Comparison of ENCODE assay signal across 29 cellular contexts in genomic region chr9:113246928-113247327, GRCh38. TPM values are rescaled to one million over a fixed set of nuclear protein-coding genes. Genes with fewer than 3 reads are reported as not detected.
"Had no signal": no experiment of that assay in that cellular context is flagged by ENCODE, and none has a peak within 500 bp of the region (broad histone marks: within the 10 kb centered on the region; RNA-seq: fewer than 3 reads in every experiment).

No MANE protein-coding gene starts in this region.

- H3K9ac ChIP-seq: neural progenitor cell, parathyroid adenoma had no signal

- H3K4me3 ChIP-seq: esophagus muscularis mucosa, lower lobe of right lung, neural progenitor cell, psoas muscle, sigmoid colon, stomach, thyroid gland, upper lobe of left lung, vagina had no signal

- H3K4me1 ChIP-seq: esophagus muscularis mucosa, neural progenitor cell, parathyroid adenoma, psoas muscle, sigmoid colon, stomach, thyroid gland, upper lobe of left lung, vagina had no signal

- FAIRE-seq: bronchial epithelial cell, colon, small intestine had no signal

- DNase-seq: activated B cell treated with CpG ODN at 0.5 μM for 24 hours; activated naive CD4-positive, alpha-beta T cell; activated T-cell treated with anti-CD3 and anti-CD28 coated beads for 4 hours; activated T-cell treated with anti-CD3 and anti-CD28 coated beads, Interleukin-2, amount 50 U/mL, for 72 hours; effector CD4-positive, alpha-beta T cell; foreskin keratinocyte; kidney glomerular epithelial cell; lower lobe of right lung; mesenchymal stem cell; naive thymus-derived CD8-positive, alpha-beta T cell; occipital lobe; psoas muscle; sigmoid colon; small intestine; stimulated activated CD4-positive, alpha-beta T cell treated with anti-CD3 and anti-CD28 coated beads, Interleukin-4, amount 100 ng/mL, for 24 hours; stomach; T1000; thyroid gland; upper lobe of left lung had no signal

- H2AFZ ChIP-seq: neural progenitor cell, parathyroid adenoma had no signal

- H3K9me3 ChIP-seq: esophagus muscularis mucosa, lower lobe of right lung, psoas muscle, sigmoid colon, stomach, thyroid gland, upper lobe of left lung, vagina had no signal

- H3K36me3 ChIP-seq: esophagus muscularis mucosa, lower lobe of right lung, neural progenitor cell, sigmoid colon, stomach, thyroid gland, upper lobe of left lung, vagina had no signal

- ATAC-seq: activated naive CD4-positive, alpha-beta T cell treated with anti-CD3 and anti-CD28 coated beads, Interleukin-2, amount 50 U/mL, for 72 hours; activated T-cell treated with anti-CD3 and anti-CD28 coated beads, Interleukin-2, amount 50 U/mL, for 72 hours; foreskin keratinocyte; left lobe of liver; lower lobe of right lung; naive thymus-derived CD8-positive, alpha-beta T cell; psoas muscle; stimulated activated effector memory CD8-positive, alpha-beta T cell treated with anti-CD3 and anti-CD28 coated beads, Interleukin-12 subunit alpha, Interleukin-12 subunit beta, amount 100 ng/mL, for 72 hours had no signal

- H3K27me3 ChIP-seq: esophagus muscularis mucosa, foreskin keratinocyte, neural progenitor cell, sigmoid colon, stomach, thyroid gland, upper lobe of left lung, vagina had no signal

- H3K27ac ChIP-seq: esophagus muscularis mucosa, foreskin keratinocyte, lower lobe of right lung, neural progenitor cell, parathyroid adenoma, psoas muscle, sigmoid colon, stomach, thyroid gland, upper lobe of left lung, vagina had no signal

- H3K4me2 ChIP-seq: neural progenitor cell had no signal

RNA-seq across cellular contexts. Expression of gene RNF183, which starts 56.2 kb away (rescaled TPM):
- total RNA-seq: activated B cell treated with CpG ODN at 0.5 μM for 24 hours, dermis blood vessel endothelial cell, esophagus muscularis mucosa, foreskin keratinocyte, lower lobe of right lung, occipital lobe, psoas muscle, sigmoid colon, thyroid gland, vagina had no signal
- polyA plus RNA-seq: foreskin keratinocyte; naive thymus-derived CD8-positive, alpha-beta T cell had no signal
